10 cellular contexts compared by ENCODE assay signal in genomic region chr7:108003591-108003935, GRCh38. TPM values are rescaled to one million over a fixed set of nuclear protein-coding genes. Genes with fewer than 3 reads are reported as not detected.
DNase-seq lines count a peak whose midpoint lies in the region; ATAC-seq, FAIRE-seq and TF ChIP-seq lines count a peak whose summit lies in the region.
"Had no signal": no experiment of that assay in that cellular context is flagged by ENCODE, and none has a peak within 500 bp of the region (broad histone marks: within the 10 kb centered on the region; RNA-seq: fewer than 3 reads in every experiment).

No MANE protein-coding gene starts in this region.

- no peaks in the 10 kb centered on the region for H3K27me3 ChIP-seq in hepatocyte

- peak overlapping the region; percentile 84 for H3K4me3 ChIP-seq in hepatocyte
- H3K4me3 ChIP-seq in retinal pigment epithelial cell (ENCODE audit: low read length), result peak overlapping the region; percentile 80

- H3K9me3 Mint-ChIP-seq in activated B cell treated with CpG ODN at 0.5 μM for 24 hours, result no peaks in the 10 kb centered on the region

- no peaks in the 10 kb centered on the region for H3K9me2 ChIP-seq in hepatocyte (replicated peaks; ENCODE audit: insufficient read depth)

- no peak for ATAC-seq in activated B cell treated with CpG ODN at 0.5 μM for 24 hours (ENCODE audit: low read depth)

- DNase-seq in G401 (ENCODE audit: low spot score) (peak; percentile 15), activated B cell treated with CpG ODN at 0.5 μM for 24 hours (no peak), hepatocyte (ENCODE audit: low spot score) (no peak), retinal pigment epithelial cell (ENCODE audit: low read depth) (no peak), urothelium cell line (ENCODE audit: low spot score) (no peak), epidermal melanocyte (ENCODE audit: insufficient read length, low spot score) (no peak), GOT3 (lab: John Stamatoyannopoulos, UW) (no peak), NCI-H2227 treated with DMSO at 0.1 percent for 48 hours (lab: John Stamatoyannopoulos, UW) (no peak)

- peak overlapping the region; percentile 59 for H2AFZ ChIP-seq in hepatocyte

- H3K4me1 ChIP-seq in hepatocyte (ENCODE audit: insufficient read depth), result peaks cover 56% of the 10 kb centered on the region

- H4K20me1 ChIP-seq in hepatocyte (ENCODE audit: insufficient read depth, poor library complexity, severe bottlenecking), result no peaks in the 10 kb centered on the region

- H3K27ac ChIP-seq in hepatocyte, result peak overlapping the region; percentile 95
- H3K27ac ChIP-seq: HL-60 had no signal

- TF ChIP-seq CTCF in activated B cell treated with CpG ODN at 0.5 μM for 24 hours (IDR thresholded peaks at IDR 0.05), result no peak
- no peak for TF ChIP-seq CTCF in hepatocyte (IDR thresholded peaks at IDR 0.05; ENCODE audit: poor library complexity)
- no peak for TF ChIP-seq CTCF in retinal pigment epithelial cell (conservative IDR thresholded peaks at IDR 0.05; ENCODE audit: low read depth, low read length)

- no peak for FAIRE-seq in urothelium cell line (lab: Jason Lieb, UNC)
- FAIRE-seq: colon had no signal

- H3K79me2 ChIP-seq in hepatocyte, result peaks cover 38% of the 10 kb centered on the region

- no peaks in the 10 kb centered on the region for H3K36me3 Mint-ChIP-seq in activated B cell treated with CpG ODN at 0.5 μM for 24 hours (ENCODE audit: low read depth)

- no peaks in the 10 kb centered on the region for H3K36me3 ChIP-seq in hepatocyte (replicated peaks; ENCODE audit: insufficient read depth, low read depth)

- in situ Hi-C loops in G401 (cut with HindIII; ENCODE audit: low sequenced_read_pairs), result no loop called here

- peaks cover 56% of the 10 kb centered on the region for H3K27me3 Mint-ChIP-seq in activated B cell treated with CpG ODN at 0.5 μM for 24 hours

- H3K4me1 Mint-ChIP-seq in activated B cell treated with CpG ODN at 0.5 μM for 24 hours, result peaks cover 21% of the 10 kb centered on the region

- peak overlapping the region; percentile 44 for H3K4me3 Mint-ChIP-seq in activated B cell treated with CpG ODN at 0.5 μM for 24 hours

- no peak overlapping the region for H3K27ac Mint-ChIP-seq in activated B cell treated with CpG ODN at 0.5 μM for 24 hours

- WGBS in hepatocyte (ENCODE audit: low lambda C conversion rate, missing lambda C conversion rate), result 31% methylated on average over 15 of the region's 15 CpGs

- H3K9me3 ChIP-seq in hepatocyte (ENCODE audit: low read depth), result no peaks in the 10 kb centered on the region

- CTCF ChIA-PET in activated B cell treated with CpG ODN at 0.5 μM for 24 hours (lab: Charles Lee), result no interaction called here

- H3K4me2 ChIP-seq in hepatocyte, result peak overlapping the region; percentile 97

- POLR2A ChIA-PET in activated B cell treated with CpG ODN at 0.5 μM for 24 hours (lab: Charles Lee), result no interaction called here

- intact Hi-C loops in activated B cell treated with CpG ODN at 0.5 μM for 24 hours (cut with micrococcal nuclease), result loop anchor here (10.0 kb wide), 1 partner anchor 141 kb away; no protein-coding TSS in a partner anchor

RNA-seq across cellular contexts. Expression of gene LAMB1, which starts 0.6 kb away (rescaled TPM):
- total RNA-seq in G401 (2014; rRNA removed; shearing (Covaris generic)), result 4.3 and 5.9 TPM in 2 replicates
- total RNA-seq in activated B cell treated with CpG ODN at 0.5 μM for 24 hours, result not detected in 2 replicates
- total RNA-seq in hepatocyte, result 323 and 355 TPM in 2 replicates
- polyA plus RNA-seq in hepatocyte, result 284 and 329 TPM in 2 replicates

Comparison
In these comparisons a context has a peak if more than half of its experiments do, and no peak if none do; other contexts are left out.
1. RNA of gene LAMB1, which starts 0.6 kb away (total RNA-seq): 323 to 355 TPM in hepatocyte; 4.3 to 5.9 TPM in G401 and not detected in activated B cell treated with CpG ODN at 0.5 μM for 24 hours; every median in the first group is over 10 times any median in the second.